1 cellular context compared by ENCODE assay signal in genomic region chr20:50153500-50154377, GRCh38.
TF ChIP-seq lines count a peak whose summit lies in the region.

TSS of gene PEDS1 (minus strand) at chr20:50153723. CDS start at chr20:50153637, 86 bp downstream.

TF ChIP-seq in HepG2, 621 proteins besides CTCF, POLR2A, EP300 and RAD21 (continued from another document and continues in another):
- TF ChIP-seq ZNF660 (CRISPR knock-in tag; IDR thresholded peaks at IDR 0.05; ENCODE audit: borderline replicate concordance, low read depth): peak; percentile 76; the same call in 1 of the 2 replicates
- TF ChIP-seq SAP130 (CRISPR knock-in tag; IDR thresholded peaks at IDR 0.05; ENCODE audit: low read depth): peak; percentile 92
- TF ChIP-seq ZNF274 (CRISPR knock-in tag; IDR thresholded peaks at IDR 0.05): peak; percentile 88
- TF ChIP-seq ZNF619 (CRISPR knock-in tag; IDR thresholded peaks at IDR 0.05): peak; percentile 95
- no peak for TF ChIP-seq CEBPB (IDR thresholded peaks at IDR 0.05; ENCODE audit: borderline replicate concordance, low read depth, low read length)
- TF ChIP-seq, protein P1, sequence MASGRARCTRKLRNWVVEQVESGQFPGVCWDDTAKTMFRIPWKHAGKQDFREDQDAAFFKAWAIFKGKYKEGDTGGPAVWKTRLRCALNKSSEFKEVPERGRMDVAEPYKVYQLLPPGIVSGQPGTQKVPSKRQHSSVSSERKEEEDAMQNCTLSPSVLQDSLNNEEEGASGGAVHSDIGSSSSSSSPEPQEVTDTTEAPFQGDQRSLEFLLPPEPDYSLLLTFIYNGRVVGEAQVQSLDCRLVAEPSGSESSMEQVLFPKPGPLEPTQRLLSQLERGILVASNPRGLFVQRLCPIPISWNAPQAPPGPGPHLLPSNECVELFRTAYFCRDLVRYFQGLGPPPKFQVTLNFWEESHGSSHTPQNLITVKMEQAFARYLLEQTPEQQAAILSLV (CRISPR knock-in tag; IDR thresholded peaks at IDR 0.05; ENCODE audit: borderline replicate concordance): peak; percentile 97
- peak; percentile 88 for TF ChIP-seq ISL2 (CRISPR knock-in tag; IDR thresholded peaks at IDR 0.05)
- TF ChIP-seq PRDM10 (CRISPR knock-in tag; IDR thresholded peaks at IDR 0.05; ENCODE audit: low read depth): peak; percentile 51
- TF ChIP-seq ZNF546 (CRISPR knock-in tag; conservative IDR thresholded peaks at IDR 0.05): peak; percentile 98; the same call in 1 of the 2 replicates
- 0 out of 2 replicates have a peak, but pooled peaks have one; percentile 89 for TF ChIP-seq ZNF570 (CRISPR knock-in tag; IDR thresholded peaks at IDR 0.05; ENCODE audit: borderline replicate concordance)
- peak; percentile 81 for TF ChIP-seq GZF1 (CRISPR knock-in tag; IDR thresholded peaks at IDR 0.05)
- peak; percentile 99 for TF ChIP-seq ZNF205 (CRISPR knock-in tag; IDR thresholded peaks at IDR 0.05)
- peak; percentile 76 for TF ChIP-seq REPIN1 (CRISPR knock-in tag; IDR thresholded peaks at IDR 0.05; ENCODE audit: borderline replicate concordance, low read depth)
- no peak; the same call in none of the 2 replicates for TF ChIP-seq ZNF773 (CRISPR knock-in tag; IDR thresholded peaks at IDR 0.05; ENCODE audit: borderline replicate concordance)
- TF ChIP-seq ZBTB38 (CRISPR knock-in tag; IDR thresholded peaks at IDR 0.05): peak; percentile 91
- peak; percentile 90; the same call in 1 of the 2 replicates for TF ChIP-seq DNMT3B (CRISPR knock-in tag; conservative IDR thresholded peaks at IDR 0.05)
- TF ChIP-seq, protein P2, sequence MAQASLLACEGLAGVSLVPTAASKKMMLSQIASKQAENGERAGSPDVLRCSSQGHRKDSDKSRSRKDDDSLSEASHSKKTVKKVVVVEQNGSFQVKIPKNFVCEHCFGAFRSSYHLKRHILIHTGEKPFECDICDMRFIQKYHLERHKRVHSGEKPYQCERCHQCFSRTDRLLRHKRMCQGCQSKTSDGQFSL (CRISPR knock-in tag; IDR thresholded peaks at IDR 0.05): no peak; the same call in none of the 2 replicates
- TF ChIP-seq ATF4 (CRISPR knock-in tag; IDR thresholded peaks at IDR 0.05): peak in 1 of 2 experiments; percentile 41; a peak in 1 of 4 replicates
- TF ChIP-seq ZNF12 (CRISPR knock-in tag; IDR thresholded peaks at IDR 0.05): peak; percentile 59; the same call in 1 of the 2 replicates
- TF ChIP-seq SALL2 (CRISPR knock-in tag; IDR thresholded peaks at IDR 0.05): peak; percentile 10; the same call in 1 of the 2 replicates
- peak; percentile 77 for TF ChIP-seq ZNF761 (CRISPR knock-in tag; conservative IDR thresholded peaks at IDR 0.05)
- TF ChIP-seq, protein P3, sequence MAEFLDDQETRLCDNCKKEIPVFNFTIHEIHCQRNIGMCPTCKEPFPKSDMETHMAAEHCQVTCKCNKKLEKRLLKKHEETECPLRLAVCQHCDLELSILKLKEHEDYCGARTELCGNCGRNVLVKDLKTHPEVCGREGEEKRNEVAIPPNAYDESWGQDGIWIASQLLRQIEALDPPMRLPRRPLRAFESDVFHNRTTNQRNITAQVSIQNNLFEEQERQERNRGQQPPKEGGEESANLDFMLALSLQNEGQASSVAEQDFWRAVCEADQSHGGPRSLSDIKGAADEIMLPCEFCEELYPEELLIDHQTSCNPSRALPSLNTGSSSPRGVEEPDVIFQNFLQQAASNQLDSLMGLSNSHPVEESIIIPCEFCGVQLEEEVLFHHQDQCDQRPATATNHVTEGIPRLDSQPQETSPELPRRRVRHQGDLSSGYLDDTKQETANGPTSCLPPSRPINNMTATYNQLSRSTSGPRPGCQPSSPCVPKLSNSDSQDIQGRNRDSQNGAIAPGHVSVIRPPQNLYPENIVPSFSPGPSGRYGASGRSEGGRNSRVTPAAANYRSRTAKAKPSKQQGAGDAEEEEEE (CRISPR knock-in tag; IDR thresholded peaks at IDR 0.05; ENCODE audit: borderline replicate concordance): peak; percentile 53; the same call in 1 of the 2 replicates
- peak; percentile 96 for TF ChIP-seq ZFX (CRISPR knock-in tag; IDR thresholded peaks at IDR 0.05; ENCODE audit: low read depth)
- TF ChIP-seq, protein P4, sequence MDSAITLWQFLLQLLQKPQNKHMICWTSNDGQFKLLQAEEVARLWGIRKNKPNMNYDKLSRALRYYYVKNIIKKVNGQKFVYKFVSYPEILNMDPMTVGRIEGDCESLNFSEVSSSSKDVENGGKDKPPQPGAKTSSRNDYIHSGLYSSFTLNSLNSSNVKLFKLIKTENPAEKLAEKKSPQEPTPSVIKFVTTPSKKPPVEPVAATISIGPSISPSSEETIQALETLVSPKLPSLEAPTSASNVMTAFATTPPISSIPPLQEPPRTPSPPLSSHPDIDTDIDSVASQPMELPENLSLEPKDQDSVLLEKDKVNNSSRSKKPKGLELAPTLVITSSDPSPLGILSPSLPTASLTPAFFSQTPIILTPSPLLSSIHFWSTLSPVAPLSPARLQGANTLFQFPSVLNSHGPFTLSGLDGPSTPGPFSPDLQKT (CRISPR knock-in tag; IDR thresholded peaks at IDR 0.05; ENCODE audit: borderline replicate concordance): peak; percentile 27; the same call in 1 of the 2 replicates
- no peak for TF ChIP-seq IKZF1 (IDR thresholded peaks at IDR 0.05)
- TF ChIP-seq ZSCAN12 (CRISPR knock-in tag; IDR thresholded peaks at IDR 0.05): peak; percentile 90; the same call in 1 of the 2 replicates
- peak; percentile 98 for TF ChIP-seq SAFB2 (CRISPR knock-in tag; IDR thresholded peaks at IDR 0.05; ENCODE audit: borderline replicate concordance, low read depth)
- TF ChIP-seq THAP9 (CRISPR knock-in tag; IDR thresholded peaks at IDR 0.05; ENCODE audit: borderline replicate concordance): peak; percentile 79
- no peak for TF ChIP-seq SRF (IDR thresholded peaks at IDR 0.05; ENCODE audit: low read depth, low read length)
- TF ChIP-seq KMT2B (CRISPR knock-in tag; IDR thresholded peaks at IDR 0.05): peak; percentile 70
- TF ChIP-seq, protein P5, sequence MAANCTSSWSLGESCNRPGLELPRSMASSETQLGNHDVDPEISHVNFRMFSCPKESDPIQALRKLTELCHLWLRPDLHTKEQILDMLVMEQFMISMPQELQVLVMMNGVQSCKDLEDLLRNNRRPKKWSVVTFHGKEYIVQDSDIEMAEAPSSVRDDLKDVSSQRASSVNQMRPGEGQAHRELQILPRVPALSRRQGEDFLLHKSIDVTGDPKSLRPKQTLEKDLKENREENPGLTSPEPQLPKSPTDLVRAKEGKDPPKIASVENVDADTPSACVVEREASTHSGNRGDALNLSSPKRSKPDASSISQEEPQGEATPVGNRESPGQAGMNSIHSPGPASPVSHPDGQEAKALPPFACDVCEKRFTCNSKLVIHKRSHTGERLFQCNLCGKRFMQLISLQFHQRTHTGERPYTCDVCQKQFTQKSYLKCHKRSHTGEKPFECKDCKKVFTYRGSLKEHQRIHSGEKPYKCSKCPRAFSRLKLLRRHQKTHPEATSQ (CRISPR knock-in tag; IDR thresholded peaks at IDR 0.05; ENCODE audit: borderline replicate concordance): peak; percentile 5; the same call in 1 of the 2 replicates
- no peak for TF ChIP-seq ZBTB21 (CRISPR knock-in tag; IDR thresholded peaks at IDR 0.05)
- no peak for TF ChIP-seq ZKSCAN5 (CRISPR knock-in tag; IDR thresholded peaks at IDR 0.05)
- peak; percentile 98 for TF ChIP-seq ZNF431 (CRISPR knock-in tag; IDR thresholded peaks at IDR 0.05; ENCODE audit: borderline replicate concordance, low read depth)
- peak; percentile 38; the same call in 1 of the 2 replicates for TF ChIP-seq ZNF3 (CRISPR knock-in tag; IDR thresholded peaks at IDR 0.05)
- TF ChIP-seq CHCHD3 (CRISPR knock-in tag; IDR thresholded peaks at IDR 0.05): peak; percentile 90; the same call in 1 of the 2 replicates
- TF ChIP-seq PHF21A (CRISPR knock-in tag; IDR thresholded peaks at IDR 0.05): peak; percentile 90
- TF ChIP-seq PHF20 (CRISPR knock-in tag; IDR thresholded peaks at IDR 0.05): peak; percentile 83
- no peak; the same call in none of the 2 replicates for TF ChIP-seq ESRRA (CRISPR knock-in tag; IDR thresholded peaks at IDR 0.05; ENCODE audit: low read depth)
- TF ChIP-seq ZFP1 (CRISPR knock-in tag; IDR thresholded peaks at IDR 0.05): peak; percentile 68; the same call in 1 of the 2 replicates
- no peak; the same call in 1 of the 2 replicates for TF ChIP-seq MED13 (CRISPR knock-in tag; IDR thresholded peaks at IDR 0.05)
- TF ChIP-seq JUNB (CRISPR knock-in tag; IDR thresholded peaks at IDR 0.05; ENCODE audit: borderline replicate concordance): peak; percentile 64; the same call in 1 of the 2 replicates
- TF ChIP-seq NFIB (CRISPR knock-in tag; IDR thresholded peaks at IDR 0.05; ENCODE audit: borderline replicate concordance): no peak
- peak; percentile 96 for TF ChIP-seq HOXA3 (CRISPR knock-in tag; IDR thresholded peaks at IDR 0.05)
- TF ChIP-seq MIER3 (CRISPR knock-in tag; IDR thresholded peaks at IDR 0.05; ENCODE audit: borderline replicate concordance): no peak; the same call in 1 of the 2 replicates
- TF ChIP-seq, protein P6, sequence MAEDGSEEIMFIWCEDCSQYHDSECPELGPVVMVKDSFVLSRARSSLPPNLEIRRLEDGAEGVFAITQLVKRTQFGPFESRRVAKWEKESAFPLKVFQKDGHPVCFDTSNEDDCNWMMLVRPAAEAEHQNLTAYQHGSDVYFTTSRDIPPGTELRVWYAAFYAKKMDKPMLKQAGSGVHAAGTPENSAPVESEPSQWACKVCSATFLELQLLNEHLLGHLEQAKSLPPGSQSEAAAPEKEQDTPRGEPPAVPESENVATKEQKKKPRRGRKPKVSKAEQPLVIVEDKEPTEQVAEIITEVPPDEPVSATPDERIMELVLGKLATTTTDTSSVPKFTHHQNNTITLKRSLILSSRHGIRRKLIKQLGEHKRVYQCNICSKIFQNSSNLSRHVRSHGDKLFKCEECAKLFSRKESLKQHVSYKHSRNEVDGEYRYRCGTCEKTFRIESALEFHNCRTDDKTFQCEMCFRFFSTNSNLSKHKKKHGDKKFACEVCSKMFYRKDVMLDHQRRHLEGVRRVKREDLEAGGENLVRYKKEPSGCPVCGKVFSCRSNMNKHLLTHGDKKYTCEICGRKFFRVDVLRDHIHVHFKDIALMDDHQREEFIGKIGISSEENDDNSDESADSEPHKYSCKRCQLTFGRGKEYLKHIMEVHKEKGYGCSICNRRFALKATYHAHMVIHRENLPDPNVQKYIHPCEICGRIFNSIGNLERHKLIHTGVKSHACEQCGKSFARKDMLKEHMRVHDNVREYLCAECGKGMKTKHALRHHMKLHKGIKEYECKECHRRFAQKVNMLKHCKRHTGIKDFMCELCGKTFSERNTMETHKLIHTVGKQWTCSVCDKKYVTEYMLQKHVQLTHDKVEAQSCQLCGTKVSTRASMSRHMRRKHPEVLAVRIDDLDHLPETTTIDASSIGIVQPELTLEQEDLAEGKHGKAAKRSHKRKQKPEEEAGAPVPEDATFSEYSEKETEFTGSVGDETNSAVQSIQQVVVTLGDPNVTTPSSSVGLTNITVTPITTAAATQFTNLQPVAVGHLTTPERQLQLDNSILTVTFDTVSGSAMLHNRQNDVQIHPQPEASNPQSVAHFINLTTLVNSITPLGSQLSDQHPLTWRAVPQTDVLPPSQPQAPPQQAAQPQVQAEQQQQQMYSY (CRISPR knock-in tag; IDR thresholded peaks at IDR 0.05): 0 out of 2 replicates have a peak, but pooled peaks have one; percentile 11
- TF ChIP-seq CBX5 (CRISPR knock-in tag; IDR thresholded peaks at IDR 0.05; ENCODE audit: borderline replicate concordance): peak; percentile 83; the same call in 1 of the 2 replicates
- peak; percentile 36; the same call in 1 of the 2 replicates for TF ChIP-seq HMG20A (CRISPR knock-in tag; IDR thresholded peaks at IDR 0.05; ENCODE audit: borderline replicate concordance)
- TF ChIP-seq ZNF326 (CRISPR knock-in tag; IDR thresholded peaks at IDR 0.05; ENCODE audit: borderline replicate concordance): no peak
- TF ChIP-seq ELF1 (CRISPR knock-in tag; IDR thresholded peaks at IDR 0.05): peak; percentile 54; the same call in 1 of the 2 replicates
